In genomic region chr3:66481071-66482001, GRCh38 we compare ENCODE assay signal across 1 cellular context.
TF ChIP-seq lines count a peak whose summit lies in the region.

No MANE protein-coding gene starts in this region.

TF ChIP-seq in HepG2, 621 proteins besides CTCF, POLR2A, EP300 and RAD21 (continued from another document and continues in another):
- 0 out of 2 replicates have a peak, but pooled peaks have one; percentile 32 for TF ChIP-seq ZNF800 (CRISPR knock-in tag; IDR thresholded peaks at IDR 0.05)
- TF ChIP-seq MIER2 (CRISPR knock-in tag; IDR thresholded peaks at IDR 0.05), result peak; percentile 79
- no peak for TF ChIP-seq BRCA1 (CRISPR knock-in tag; IDR thresholded peaks at IDR 0.05)
- TF ChIP-seq ZNF281 (CRISPR knock-in tag; IDR thresholded peaks at IDR 0.05; ENCODE audit: borderline replicate concordance), result peak; percentile 85
- peak; percentile 96 for TF ChIP-seq SP5 (CRISPR knock-in tag; IDR thresholded peaks at IDR 0.05; ENCODE audit: borderline replicate concordance, low read depth)
- TF ChIP-seq MAFF (IDR thresholded peaks at IDR 0.05; ENCODE audit: low read depth, low read length), result no peak
- peak; percentile 97 for TF ChIP-seq IRF2 (CRISPR knock-in tag; IDR thresholded peaks at IDR 0.05)
- no peak; the same call in 1 of the 2 replicates for TF ChIP-seq ZBTB8A (CRISPR knock-in tag; IDR thresholded peaks at IDR 0.05; ENCODE audit: borderline replicate concordance, low read depth)
- TF ChIP-seq ZNF740 (CRISPR knock-in tag; IDR thresholded peaks at IDR 0.05), result no peak; the same call in 1 of the 2 replicates
- TF ChIP-seq ZMAT5 (CRISPR knock-in tag; IDR thresholded peaks at IDR 0.05; ENCODE audit: borderline replicate concordance, low read depth), result no peak
- no peak for TF ChIP-seq CENPX (CRISPR knock-in tag; IDR thresholded peaks at IDR 0.05)
- peak; percentile 99 for TF ChIP-seq AHDC1 (CRISPR knock-in tag; IDR thresholded peaks at IDR 0.05; ENCODE audit: borderline replicate concordance)
- peak; percentile 42; the same call in 1 of the 2 replicates for TF ChIP-seq SRY (CRISPR knock-in tag; IDR thresholded peaks at IDR 0.05)
- TF ChIP-seq NKX3-1 (CRISPR knock-in tag; IDR thresholded peaks at IDR 0.05), result peak; percentile 90; the same call in 1 of the 2 replicates
- 0 out of 2 replicates have a peak, but pooled peaks have one; percentile 12 for TF ChIP-seq HCFC1 (IDR thresholded peaks at IDR 0.05; ENCODE audit: low read depth, low read length)
- peak; percentile 100 for TF ChIP-seq HNF4A (CRISPR knock-in tag; IDR thresholded peaks at IDR 0.05)
- peak; percentile 96 for TF ChIP-seq PITX1 (CRISPR knock-in tag; IDR thresholded peaks at IDR 0.05)
- TF ChIP-seq ZNF337 (CRISPR knock-in tag; IDR thresholded peaks at IDR 0.05; ENCODE audit: borderline replicate concordance, low read depth), result 0 out of 2 replicates have a peak, but pooled peaks have one; percentile 63
- TF ChIP-seq GABPB1 (CRISPR knock-in tag; IDR thresholded peaks at IDR 0.05), result peak; percentile 55
- TF ChIP-seq ZNF777 (CRISPR knock-in tag; IDR thresholded peaks at IDR 0.05), result no peak; the same call in 1 of the 2 replicates
- TF ChIP-seq ZNF878 (CRISPR knock-in tag; IDR thresholded peaks at IDR 0.05), result peak; percentile 96
- peak; percentile 89 for TF ChIP-seq ZBTB25 (CRISPR knock-in tag; IDR thresholded peaks at IDR 0.05)
- TF ChIP-seq HMG20B (CRISPR knock-in tag; conservative IDR thresholded peaks at IDR 0.05), result peak; percentile 98
- peak; percentile 23; the same call in 1 of the 2 replicates for TF ChIP-seq ZNF367 (CRISPR knock-in tag; IDR thresholded peaks at IDR 0.05; ENCODE audit: borderline replicate concordance)
- TF ChIP-seq ARID3A (IDR thresholded peaks at IDR 0.05; ENCODE audit: low read depth, low read length), result peak; percentile 96
- peak; percentile 73 for TF ChIP-seq KAT8 (CRISPR knock-in tag; IDR thresholded peaks at IDR 0.05)
- TF ChIP-seq KDM3A (CRISPR knock-in tag; IDR thresholded peaks at IDR 0.05; ENCODE audit: low read depth), result peak; percentile 49; the same call in 1 of the 2 replicates
- 0 out of 2 replicates have a peak, but pooled peaks have one; percentile 48 for TF ChIP-seq ZNF451 (CRISPR knock-in tag; IDR thresholded peaks at IDR 0.05)
- no peak for TF ChIP-seq ZNF121 (CRISPR knock-in tag; IDR thresholded peaks at IDR 0.05)
- no peak for TF ChIP-seq PREB (CRISPR knock-in tag; IDR thresholded peaks at IDR 0.05)
- TF ChIP-seq RERE (CRISPR knock-in tag; IDR thresholded peaks at IDR 0.05; ENCODE audit: low read depth), result peak; percentile 99
- TF ChIP-seq ZNF207 (IDR thresholded peaks at IDR 0.05; ENCODE audit: borderline replicate concordance), result no peak
- TF ChIP-seq ZNF10 (CRISPR knock-in tag; IDR thresholded peaks at IDR 0.05; ENCODE audit: borderline replicate concordance, low read depth), result no peak
- peak; percentile 83 for TF ChIP-seq JUND (CRISPR knock-in tag; IDR thresholded peaks at IDR 0.05)
- TF ChIP-seq PHF5A (CRISPR knock-in tag; IDR thresholded peaks at IDR 0.05; ENCODE audit: low read depth, unreplicated experiment), result peak; percentile 90
- TF ChIP-seq MXD4 (CRISPR knock-in tag; IDR thresholded peaks at IDR 0.05), result peak; percentile 81
- TF ChIP-seq ATF4 (CRISPR knock-in tag; IDR thresholded peaks at IDR 0.05), result peak in 1 of 2 experiments; percentile 64; a peak in 2 of 4 replicates
- no peak for TF ChIP-seq FOXM1 (CRISPR knock-in tag; IDR thresholded peaks at IDR 0.05)
